Comparison of ENCODE assay signal across 8 cellular contexts in genomic region chrX:72094894-72095293, GRCh38. TPM values are rescaled to one million over a fixed set of nuclear protein-coding genes. Genes with fewer than 3 reads are reported as not detected.
A peak's percentile ranks its signal among the peaks of the same experiment; 100 is the strongest.
DNase-seq lines count a peak whose midpoint lies in the region; ATAC-seq, FAIRE-seq and TF ChIP-seq lines count a peak whose summit lies in the region.

No MANE protein-coding gene starts in this region.

- peaks cover 7% of the 10 kb centered on the region for H3K4me1 Mint-ChIP-seq in mesothelial cell of epicardium

- H3K27ac Mint-ChIP-seq in mesothelial cell of epicardium, result peak overlapping the region; percentile 42

- FAIRE-seq in GM18507 (lab: Jason Lieb, UNC), result peak; percentile 45

- peaks cover 21% of the 10 kb centered on the region for H3K9me3 Mint-ChIP-seq in mesothelial cell of epicardium

- H3K4me3 Mint-ChIP-seq in mesothelial cell of epicardium, result no peak overlapping the region

- ATAC-seq in HG02571 (IDR thresholded peaks at IDR 0.05; ENCODE audit: unreplicated experiment), result peak; percentile 53

- no peak for TF ChIP-seq CTCF in mesothelial cell of epicardium (IDR thresholded peaks at IDR 0.05; ENCODE audit: unreplicated experiment)

- H3K36me3 Mint-ChIP-seq in mesothelial cell of epicardium, result peaks cover 2% of the 10 kb centered on the region

- H3K27me3 Mint-ChIP-seq in mesothelial cell of epicardium (ENCODE audit: low read depth), result no peaks in the 10 kb centered on the region

- DNase-seq in GM18507 (ENCODE audit: extremely low spot score, insufficient read length, low read depth) (peak; percentile 12), NCI-H510A treated with DMSO at 0.1 percent for 48 hours (lab: John Stamatoyannopoulos, UW) (peak; percentile 30), mesothelial cell of epicardium (ENCODE audit: low spot score in 2 of 2, unreplicated experiment in 2 of 2) (no peak), COLO829 (ENCODE audit: low spot score) (no peak), foreskin melanocyte (no peak), NK-92 (lab: John Stamatoyannopoulos, UW; ENCODE audit: unreplicated experiment) (no peak)
- peak; percentile 53 for DNase-seq in activated T-helper 9 cell treated with anti-CD3 and anti-CD28 coated beads, Interleukin-2, amount 50 U/mL, for 16 hours (ENCODE audit: low read depth)

RNA-seq across cellular contexts. Expression of gene RTL5, which starts 36.8 kb away (rescaled TPM):
- 36.1 to 37.5 TPM (median 36.4 TPM) in 3 replicates for total RNA-seq in mesothelial cell of epicardium

Comparison
In these comparisons a context has a peak if more than half of its experiments do, and no peak if none do; other contexts are left out.
1. DNase-seq: peak in GM18507 (single experiment), NCI-H510A treated with DMSO at 0.1 percent for 48 hours (single experiment) and activated T-helper 9 cell treated with anti-CD3 and anti-CD28 coated beads, Interleukin-2, amount 50 U/mL, for 16 hours (single experiment); none in mesothelial cell of epicardium (0 of 2), COLO829 (single experiment), foreskin melanocyte (single experiment) and NK-92 (single experiment).